ENCODE assay signal across 25 cellular contexts in genomic region chr1:76176020-76176419, GRCh38.
DNase-seq lines count a peak whose midpoint lies in the region; ATAC-seq lines count a peak whose summit lies in the region.
"Had no signal": no experiment of that assay in that cellular context is flagged by ENCODE, and none has a peak within 500 bp of the region (broad histone marks: within the 10 kb centered on the region; RNA-seq: fewer than 3 reads in every experiment).

No MANE protein-coding gene starts in this region.

- H3K27ac Mint-ChIP-seq in activated naive CD4-positive, alpha-beta T cell treated with anti-CD3 and anti-CD28 coated beads, Interleukin-2, amount 50 U/mL, for 72 hours, result no peak overlapping the region
- H3K27ac Mint-ChIP-seq: activated T-helper 2 cell treated with anti-CD3 and anti-CD28 coated beads, Interferon-gamma antibody, Interleukin-2, Interleukin-4, amounts not matched to agents 10 μg/mL and 5 μg/mL and 100 μg/mL, durations not matched to agents 14 hours and 24 hours and 36 hours; CD4-positive, alpha-beta T cell; HFFc6; T-helper 1 cell treated with Interleukin-12 subunit alpha and Interleukin-12 subunit beta and Interleukin-4 antibody, amounts not matched to agents 30 μg/mL and 1 μg/mL, for 36 hours had no signal

- peaks cover 0 to 24% of the 10 kb centered on the region in 2 donors for H3K36me3 Mint-ChIP-seq in activated naive CD4-positive, alpha-beta T cell treated with anti-CD3 and anti-CD28 coated beads, Interleukin-2, amount 50 U/mL, for 72 hours

- DNase-seq in NCI-H82 (lab: John Stamatoyannopoulos, UW) (peak; percentile 11), NCI-H82 treated with DMSO at 0.1 percent for 48 hours (lab: John Stamatoyannopoulos, UW; ENCODE audit: unreplicated experiment) (no peak), kidney tubule cell (ENCODE audit: low spot score) (peak; percentile 30), activated gamma-delta T cell treated with Interleukin-2 at 50 U/mL for 16 hours (no peak)
- DNase-seq in activated naive CD4-positive, alpha-beta T cell treated with anti-CD3 and anti-CD28 coated beads, Interleukin-2, amount 50 U/mL, for 72 hours (ENCODE audit: low spot score in 2 of 2), result peak in 1 of 2 donors; percentile 59
- no peak for DNase-seq in activated naive CD4-positive, alpha-beta T cell treated with Interleukin-2 at 50 U/mL for 16 hours
- peak; percentile 7 for DNase-seq in stimulated activated naive CD8-positive, alpha-beta T cell treated with anti-CD3 and anti-CD28 coated beads, Interleukin-15, Interleukin-2, amounts not matched to agents 100 U/mL and 50 U/mL, for 24 hours
- DNase-seq: activated CD4-positive, alpha-beta T cell treated with anti-CD3 and anti-CD28 coated beads, Interleukin-2, amount 50 U/mL, for 4 hours; CD4-positive, alpha-beta T cell; DMS153; effector CD4-positive, alpha-beta T cell; heart left ventricle; HFFc6; IMR-90; mesenchymal stem cell; NCI-H1105 treated with DMSO at 0.1 percent for 48 hours; NCI-H2029; NCI-H226; NCI-H774; psoas muscle; trophoblast cell had no signal

- ATAC-seq in activated naive CD4-positive, alpha-beta T cell treated with anti-CD3 and anti-CD28 coated beads, Interleukin-2, amount 50 U/mL, for 72 hours, result peak; percentile 81 to 96
- ATAC-seq in stimulated activated naive CD8-positive, alpha-beta T cell treated with anti-CD3 and anti-CD28 coated beads, Interleukin-15, Interleukin-2, amounts not matched to agents 100 U/mL and 50 U/mL, for 24 hours, result peak; percentile 59
- no peak for ATAC-seq in GM19351 (IDR thresholded peaks at IDR 0.05; ENCODE audit: unreplicated experiment)
- ATAC-seq: heart left ventricle, left lobe of liver, psoas muscle had no signal

- peaks cover 0 to 27% of the 10 kb centered on the region in 2 donors for H3K9me3 Mint-ChIP-seq in activated naive CD4-positive, alpha-beta T cell treated with anti-CD3 and anti-CD28 coated beads, Interleukin-2, amount 50 U/mL, for 72 hours
- H3K9me3 Mint-ChIP-seq: activated T-helper 2 cell treated with anti-CD3 and anti-CD28 coated beads, Interferon-gamma antibody, Interleukin-2, Interleukin-4, amounts not matched to agents 10 μg/mL and 5 μg/mL and 100 μg/mL, durations not matched to agents 14 hours and 24 hours and 36 hours; T-helper 1 cell treated with Interleukin-12 subunit alpha and Interleukin-12 subunit beta and Interleukin-4 antibody, amounts not matched to agents 30 μg/mL and 1 μg/mL, for 36 hours had no signal

Comparison
In these comparisons a context has a peak if more than half of its experiments do, and no peak if none do; other contexts are left out.
1. DNase-seq: peak in NCI-H82 (single experiment), kidney tubule cell (single experiment) and stimulated activated naive CD8-positive, alpha-beta T cell treated with anti-CD3 and anti-CD28 coated beads, Interleukin-15, Interleukin-2, amounts not matched to agents 100 U/mL and 50 U/mL, for 24 hours (single experiment); none in NCI-H82 treated with DMSO at 0.1 percent for 48 hours (single experiment), activated naive CD4-positive, alpha-beta T cell treated with Interleukin-2 at 50 U/mL for 16 hours (single experiment) and activated gamma-delta T cell treated with Interleukin-2 at 50 U/mL for 16 hours (single experiment).